In genomic region chr19:32833388-32833787, GRCh38 we compare ENCODE assay signal across 4 cellular contexts. TPM values are rescaled to one million over a fixed set of nuclear protein-coding genes. Genes with fewer than 3 reads are reported as not detected.
"Had no signal": no experiment of that assay in that cellular context is flagged by ENCODE, and none has a peak within 500 bp of the region (broad histone marks: within the 10 kb centered on the region; RNA-seq: fewer than 3 reads in every experiment).

No MANE protein-coding gene starts in this region.

RNA-seq across cellular contexts. Expression of gene SLC7A9, which starts 36.2 kb away (rescaled TPM):
- total RNA-seq: LHCN-M2, M059J, MCF 10A, NCI-H460 had no signal
